8 cellular contexts compared by ENCODE assay signal in the genomic region with DNA sequence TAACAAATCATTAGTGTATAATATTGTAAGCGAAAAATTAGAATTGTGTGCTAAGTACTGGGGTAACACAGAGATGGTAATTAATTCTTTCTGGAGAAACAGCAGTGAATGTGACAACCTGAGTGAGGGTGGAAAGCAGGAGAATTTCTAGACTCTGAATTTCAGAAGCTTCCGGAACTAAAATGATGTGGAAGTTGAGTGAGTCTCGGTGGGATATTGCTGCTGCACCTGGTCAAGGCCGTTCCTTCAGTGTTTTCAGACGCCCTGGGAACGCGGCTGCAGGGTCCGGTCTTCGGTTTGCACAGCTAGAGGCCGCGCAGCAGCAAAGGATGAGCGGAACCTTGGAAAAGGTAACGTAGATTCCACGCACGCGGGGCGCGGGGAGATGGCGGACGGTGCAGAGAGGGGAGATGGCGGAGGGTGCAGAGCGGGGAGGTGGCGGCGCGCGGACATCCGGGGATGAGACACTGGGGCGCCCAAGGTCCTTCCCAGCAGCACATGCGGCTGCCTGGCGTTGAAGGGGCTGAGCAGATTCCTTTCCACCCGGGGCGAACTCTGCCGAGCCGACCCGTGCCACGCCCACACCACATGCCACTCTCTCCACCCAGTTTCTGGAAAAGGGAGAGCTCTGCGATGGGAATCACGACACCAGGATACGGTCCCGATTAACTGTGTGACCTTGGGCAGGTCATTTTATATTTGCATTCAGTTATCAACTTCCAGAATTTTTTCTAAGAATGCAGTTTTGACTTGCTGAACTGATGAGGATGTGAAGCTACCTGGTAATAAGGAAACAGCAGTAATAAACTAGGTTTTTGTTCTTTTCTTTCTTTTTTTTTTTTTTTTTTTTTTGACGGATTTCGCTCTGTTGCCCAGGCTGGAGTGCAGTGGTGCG. TPM values are rescaled to one million over a fixed set of nuclear protein-coding genes. Genes with fewer than 3 reads are reported as not detected.
DNase-seq lines count a peak whose midpoint lies in the region; ATAC-seq, FAIRE-seq and TF ChIP-seq lines count a peak whose summit lies in the region.

A gene (plus strand): TSS at position 232 of the 895 bp plus-strand sequence. CDS start 98 bp downstream, at position 330.

- FAIRE-seq in kidney (lab: Jason Lieb, UNC) = no peak

- H3K27ac ChIP-seq in kidney (ENCODE audit: low read depth in 2 of 2, low read length in 2 of 2) = peak within 1 kb of the TSS; percentile 91 to 96

- H3K36me3 ChIP-seq in kidney (ENCODE audit: control insufficient read depth in 1 of 2, insufficient read depth in 2 of 2, low read length in 2 of 2) = no peaks in the 10 kb centered on the region

- H3K9ac ChIP-seq in kidney (ENCODE audit: low read length in 2 of 2) = peak within 1 kb of the TSS; percentile 70 to 71

- ATAC-seq in GM19023 (IDR thresholded peaks at IDR 0.05; ENCODE audit: unreplicated experiment) (peak; percentile 95), HG03342 (IDR thresholded peaks at IDR 0.05; ENCODE audit: unreplicated experiment) (peak; percentile 89)
- peak; percentile 100 for ATAC-seq in activated CD4-positive, CD25-positive, alpha-beta regulatory T cell treated with anti-CD3 and anti-CD28 coated beads, Interleukin-2, amount 50 U/mL, for 24 hours

- peak; percentile 98 for DNase-seq in AG08395 (ENCODE audit: low spot score)
- DNase-seq in NCI-H446 (lab: John Stamatoyannopoulos, UW) = peak; percentile 97
- peak; percentile 93 for DNase-seq in cerebellar cortex (ENCODE audit: low spot score)
- DNase-seq in kidney = peak; percentile 96
- peak; percentile 94 for DNase-seq in stimulated activated CD4-positive, alpha-beta T cell treated with anti-CD3 and anti-CD28 coated beads, Interleukin-15, amount 100 ng/mL, for 24 hours

- no peaks in the 10 kb centered on the region for H3K9me3 ChIP-seq in kidney (ENCODE audit: control insufficient read depth in 1 of 2, low read length in 2 of 2)

- peak within 1 kb of the TSS; percentile 90 to 92 for H3K4me3 ChIP-seq in kidney (ENCODE audit: low read length in 2 of 2)

- intact Hi-C loops in kidney (cut with DNase I) = no loop called here

- H3K4me1 ChIP-seq in kidney (ENCODE audit: control insufficient read depth in 1 of 2, insufficient read depth in 1 of 2, low read depth in 1 of 2, low read length in 2 of 2) = peaks cover 0 to 6% of the 10 kb centered on the region in 2 donors

- no peak for TF ChIP-seq CTCF in kidney (IDR thresholded peaks at IDR 0.05; ENCODE audit: borderline replicate concordance, extremely low read depth, insufficient read depth)

RNA-seq across cellular contexts. Expression of the gene that starts here (rescaled TPM):
- 27.5 TPM for total RNA-seq in kidney
- 79.3 TPM for polyA plus RNA-seq in kidney (ENCODE audit: insufficient read depth, low read depth, low replicate concordance)

Comparison
In these comparisons a context has a peak if more than half of its experiments do, and no peak if none do; other contexts are left out.
1. Peak in every context shown above with its lines: DNase-seq, ATAC-seq, H3K4me3 ChIP-seq and H3K27ac ChIP-seq.